In genomic region chr1:31755197-31755611, GRCh38 we compare ENCODE assay signal across 15 cellular contexts. TPM values are rescaled to one million over a fixed set of nuclear protein-coding genes. Genes with fewer than 3 reads are reported as not detected.
DNase-seq lines count a peak whose midpoint lies in the region; ATAC-seq, FAIRE-seq and TF ChIP-seq lines count a peak whose summit lies in the region.
"Had no signal": no experiment of that assay in that cellular context is flagged by ENCODE, and none has a peak within 500 bp of the region (broad histone marks: within the 10 kb centered on the region; RNA-seq: fewer than 3 reads in every experiment).

No MANE protein-coding gene starts in this region.

- ATAC-seq in IMR-90 (ENCODE audit: low read depth) (peak; percentile 44), right lobe of liver (peak; percentile 3 to 64 (median 36)), GM21526 (IDR thresholded peaks at IDR 0.05; ENCODE audit: low FRiP score, unreplicated experiment) (no peak), HG02973 (IDR thresholded peaks at IDR 0.05; ENCODE audit: unreplicated experiment) (no peak)

- 45% methylated on average over 6 of the region's 9 CpGs; no CpG with 5 or more reads in 1 of the 2 experiments for WGBS in IMR-90 (ENCODE audit: extremely low coverage in 2 of 2, insufficient read length in 1 of 2), 2 experiments
- 24% methylated on average over 3 of the region's 9 CpGs for WGBS in right lobe of liver (ENCODE audit: insufficient coverage, low coverage, low lambda C conversion rate, missing lambda C conversion rate)

- no peak overlapping the region for H2BK20ac ChIP-seq in IMR-90 (ENCODE audit: low read depth, low read length)

- POLR2A ChIA-PET in BJ (lab: Charles Lee), result interaction anchor here (0.5 to 0.7 kb wide), 2 partner anchors 33 to 110 kb away, joined by 3 to 10 read pairs; partner anchors contain the start of gene PEF1
- POLR2A ChIA-PET in IMR-90 (lab: Charles Lee; ENCODE audit: unreplicated experiment), result no interaction called here

- H3K4me2 ChIP-seq in IMR-90 (ENCODE audit: low read depth, low read length), result no peak overlapping the region

- BruUV-seq in IMR-90 (replicated peaks; lab: Mats Ljungman, UMichigan), result no TSS peak

- H2BK120ac ChIP-seq in IMR-90 (ENCODE audit: low read depth, low read length), result no peak overlapping the region

- H3K27me3 ChIP-seq in BJ (ENCODE audit: control insufficient read depth, insufficient read depth, low read length), result no peaks in the 10 kb centered on the region
- no peaks in the 10 kb centered on the region for H3K27me3 ChIP-seq in IMR-90 (ENCODE audit: control insufficient read depth, insufficient read depth, low read length)
- no peaks in the 10 kb centered on the region for H3K27me3 ChIP-seq in right lobe of liver

- peak overlapping the region; percentile 56 for H2AFZ ChIP-seq in IMR-90 (replicated peaks; ENCODE audit: low read length, poor library complexity)

- peaks cover 28% of the 10 kb centered on the region for H3K4me1 ChIP-seq in IMR-90 (ENCODE audit: control insufficient read depth, insufficient read depth, low read length)
- H3K4me1 ChIP-seq in right lobe of liver, result peaks cover 0 to 16% (median 6%) of the 10 kb centered on the region in 4 donors

- H2BK15ac ChIP-seq in IMR-90 (ENCODE audit: low read depth, low read length), result no peak overlapping the region

- no peak overlapping the region for H2BK5ac ChIP-seq in IMR-90 (ENCODE audit: low read depth, low read length, poor library complexity, severe bottlenecking)

- dilution Hi-C loops in IMR-90 (cut with HindIII; ENCODE audit: low sequenced_read_pairs, unreplicated experiment), result no loop called here

- TF ChIP-seq POLR2A in IMR-90 (IDR thresholded peaks at IDR 0.05; ENCODE audit: low read depth, low read length), result no peak
- TF ChIP-seq POLR2A in right lobe of liver (IDR thresholded peaks at IDR 0.05), result no peak

- no peak overlapping the region for H3K18ac ChIP-seq in IMR-90 (ENCODE audit: low read depth, low read length)

- H3K14ac ChIP-seq in IMR-90 (replicated peaks; ENCODE audit: low read depth, low read length), result no peak overlapping the region

- in situ Hi-C loops in IMR-90 (cut with MboI; ENCODE audit: low sequenced_read_pairs), result no loop called here

- CTCF ChIA-PET in BJ (lab: Yijun Ruan, JAX) (interaction anchor here (0.6 to 2.8 kb wide), 4 partner anchors 10 to 42 kb away, joined by 3 to 15 read pairs (median 6); no protein-coding TSS in a partner anchor), IMR-90 (lab: Yijun Ruan, JAX) (interaction anchor here (0.9 kb wide), 1 partner anchor 10 kb away, joined by 3 read pairs; no protein-coding TSS in a partner anchor)

- intact Hi-C loops in IMR-90 (cut with micrococcal nuclease), result no loop called here
- intact Hi-C loops in right lobe of liver (cut with DNase I), result no loop called here

- H3K23ac ChIP-seq in IMR-90 (ENCODE audit: low read depth, low read length), result no peak overlapping the region

- no peak overlapping the region for H3K9ac ChIP-seq in IMR-90 (ENCODE audit: low read depth, low read length)

- no peak overlapping the region for H4K5ac ChIP-seq in IMR-90 (ENCODE audit: low read depth, low read length)

- H3K4me3 ChIP-seq in BJ (ENCODE audit: low read depth, low read length) (no peak overlapping the region), IMR-90 (ENCODE audit: insufficient read depth, low read depth, low read length) (no peak overlapping the region), right lobe of liver (no peak overlapping the region)

- peak overlapping the region; percentile 57 for H2AK9ac ChIP-seq in IMR-90 (replicated peaks; ENCODE audit: low read depth, low read length, poor library complexity)

- H4K20me1 ChIP-seq in IMR-90 (ENCODE audit: insufficient read depth, low read length), result peaks cover 23% of the 10 kb centered on the region

- peaks cover 1% of the 10 kb centered on the region for H3K36me3 ChIP-seq in BJ (ENCODE audit: control insufficient read depth, insufficient read depth, low read length)
- H3K36me3 ChIP-seq in IMR-90 (ENCODE audit: control insufficient read depth, insufficient read depth, low read length), result no peaks in the 10 kb centered on the region
- H3K36me3 ChIP-seq in right lobe of liver, result no peaks in the 10 kb centered on the region

- no peak for TF ChIP-seq CTCF in BJ (IDR thresholded peaks at IDR 0.05; ENCODE audit: insufficient read depth, low read depth, low read length)
- TF ChIP-seq CTCF in IMR-90 (conservative IDR thresholded peaks at IDR 0.05; ENCODE audit: low read depth, low read length), result no peak
- TF ChIP-seq CTCF in right lobe of liver (IDR thresholded peaks at IDR 0.05), result no peak

- peak overlapping the region; percentile 43; the same call in 1 of the 2 replicates for H2AK5ac ChIP-seq in IMR-90 (ENCODE audit: low read depth, low read length)

- H4K91ac ChIP-seq in IMR-90 (ENCODE audit: insufficient read depth, low read depth, low read length), result no peak overlapping the region

- H4K8ac ChIP-seq in IMR-90 (ENCODE audit: low read depth in 2 of 2, low read length in 2 of 2), result no peak overlapping the region

- no peak overlapping the region for H3K56ac ChIP-seq in IMR-90 (ENCODE audit: extremely low read depth, insufficient read depth, low read length)

- no peak for FAIRE-seq in frontal cortex (lab: Jason Lieb, UNC)

- peaks cover 13% of the 10 kb centered on the region; the same call in 1 of the 2 replicates for H3K9me1 ChIP-seq in IMR-90 (ENCODE audit: insufficient read depth, low read length)

- no peak for TF ChIP-seq RAD21 in IMR-90 (IDR thresholded peaks at IDR 0.05; ENCODE audit: low read length)

- H3K4ac ChIP-seq in IMR-90 (ENCODE audit: low read depth, low read length), result no peak overlapping the region

- H3K79me1 ChIP-seq in IMR-90 (ENCODE audit: low read depth in 1 of 2, low read length in 2 of 2), result peaks cover 0 to 15% of the 10 kb centered on the region in 2 experiments; a peak in 2 of 4 replicates

- H3K27ac ChIP-seq in IMR-90 (ENCODE audit: insufficient read depth, low read length), result no peak overlapping the region
- peak overlapping the region; percentile 93 for H3K27ac ChIP-seq in caudate nucleus (ENCODE audit: low read depth, low read length)
- H3K27ac ChIP-seq in right lobe of liver, result no peak overlapping the region

- DNase-seq in BJ (ENCODE audit: low read depth) (peak; percentile 27), IMR-90 (peak; percentile 30), caudate nucleus (lab: John Stamatoyannopoulos, UW) (peak in 2 of 61 donors; percentile 14 to 21), right lobe of liver (peak; percentile 58 to 72 (median 65)), GDM1 (lab: John Stamatoyannopoulos, UW) (no peak), frontal cortex (ENCODE audit: low spot score in 2 of 2) (no peak)
- DNase-seq: activated CD4-positive, alpha-beta T cell treated with anti-CD3 and anti-CD28 coated beads, Interleukin-2, amount 10 ng/mL, durations not matched to agents 24 days and 14 days; effector memory CD4-positive, alpha-beta T cell; KG1; NCI-H146; NCI-H510A treated with DMSO at 0.1 percent for 48 hours; T-helper 2 cell had no signal

- H3K9me3 ChIP-seq in IMR-90 (ENCODE audit: control insufficient read depth, insufficient read depth, low read length) (no peaks in the 10 kb centered on the region), right lobe of liver (no peaks in the 10 kb centered on the region)

TF ChIP-seq in IMR-90, 13 proteins besides CTCF, POLR2A, EP300 and RAD21:
- peak; percentile 69 for TF ChIP-seq MAFK (IDR thresholded peaks at IDR 0.05; ENCODE audit: low read depth, low read length)
- TF ChIP-seq NFE2L2 (IDR thresholded peaks at IDR 0.05; ENCODE audit: low read depth, low read length), result no peak

RNA-seq across cellular contexts. Expression of gene ADGRB2, which starts 8.9 kb away (rescaled TPM):
- polyA plus RNA-seq in BJ (2011; rRNA removed), result 6.4 and 9.2 TPM in 2 replicates
- 6.2 and 7.2 TPM in 2 replicates for polyA minus RNA-seq in BJ (2011; rRNA and poly(A)+ RNA removed)
- 2.2 and 2.5 TPM in 2 replicates for total RNA-seq in IMR-90 (2012; rRNA removed)
- polyA plus RNA-seq in IMR-90 (2012; rRNA removed), result 11.9 TPM in 2 replicates
- 6.4 and 15.9 TPM in 2 replicates for polyA plus RNA-seq in IMR-90 (2012; cell fraction: cytosol; rRNA removed)
- polyA plus RNA-seq in IMR-90 (2012; cell fraction: nucleus; rRNA removed; ENCODE audit: low replicate concordance), result 38.7 and 77.7 TPM in 2 replicates
- total RNA-seq in right lobe of liver, result under 1 TPM in 2 of 6 experiments, not detected in 4; 0.06 TPM
- total RNA-seq in frontal cortex, result 42.4 TPM

RNA-seq across cellular contexts. Expression of gene COL16A1, which starts 51.4 kb away (rescaled TPM):
- polyA plus RNA-seq in BJ (2011; rRNA removed) (88.3 and 123 TPM in 2 replicates), IMR-90 (2012; rRNA removed) (62.8 and 65.2 TPM in 2 replicates)
- polyA minus RNA-seq in BJ (2011; rRNA and poly(A)+ RNA removed), result 51.0 and 61.9 TPM in 2 replicates
- total RNA-seq in IMR-90 (2012; rRNA removed) (28.6 and 34.2 TPM in 2 replicates), right lobe of liver (1 to 10 TPM in 5 of 6 experiments, under 1 TPM in 1; 0.73 to 3.5 (median 1.9) TPM), frontal cortex (4.1 TPM)
- polyA plus RNA-seq in IMR-90 (2012; cell fraction: cytosol; rRNA removed), result 30.1 and 39.5 TPM in 2 replicates
- 228 and 260 TPM in 2 replicates for polyA plus RNA-seq in IMR-90 (2012; cell fraction: nucleus; rRNA removed; ENCODE audit: low replicate concordance)
- total RNA-seq: activated CD4-positive, alpha-beta T cell treated with anti-CD3 and anti-CD28 coated beads, Interleukin-2, amount 10 ng/mL, durations not matched to agents 24 days and 14 days; B cell had no signal

Comparison
In these comparisons a context has a peak if more than half of its experiments do, and no peak if none do; other contexts are left out.
1. DNase-seq: peak in BJ (single experiment), IMR-90 (single experiment) and right lobe of liver (3 of 3); none in GDM1 (single experiment) and frontal cortex (0 of 2).
2. ATAC-seq: peak in IMR-90 (single experiment) and right lobe of liver (4 of 4); none in GM21526 (single experiment) and HG02973 (single experiment).
3. RNA of gene ADGRB2, which starts 8.9 kb away (total RNA-seq): 42.4 TPM in frontal cortex (single experiment); 2.2 to 2.5 TPM in IMR-90 and 0.06 TPM in right lobe of liver; every median in the first group is over 10 times any median in the second.